ENCODE assay signal across 8 cellular contexts in the genomic region with DNA sequence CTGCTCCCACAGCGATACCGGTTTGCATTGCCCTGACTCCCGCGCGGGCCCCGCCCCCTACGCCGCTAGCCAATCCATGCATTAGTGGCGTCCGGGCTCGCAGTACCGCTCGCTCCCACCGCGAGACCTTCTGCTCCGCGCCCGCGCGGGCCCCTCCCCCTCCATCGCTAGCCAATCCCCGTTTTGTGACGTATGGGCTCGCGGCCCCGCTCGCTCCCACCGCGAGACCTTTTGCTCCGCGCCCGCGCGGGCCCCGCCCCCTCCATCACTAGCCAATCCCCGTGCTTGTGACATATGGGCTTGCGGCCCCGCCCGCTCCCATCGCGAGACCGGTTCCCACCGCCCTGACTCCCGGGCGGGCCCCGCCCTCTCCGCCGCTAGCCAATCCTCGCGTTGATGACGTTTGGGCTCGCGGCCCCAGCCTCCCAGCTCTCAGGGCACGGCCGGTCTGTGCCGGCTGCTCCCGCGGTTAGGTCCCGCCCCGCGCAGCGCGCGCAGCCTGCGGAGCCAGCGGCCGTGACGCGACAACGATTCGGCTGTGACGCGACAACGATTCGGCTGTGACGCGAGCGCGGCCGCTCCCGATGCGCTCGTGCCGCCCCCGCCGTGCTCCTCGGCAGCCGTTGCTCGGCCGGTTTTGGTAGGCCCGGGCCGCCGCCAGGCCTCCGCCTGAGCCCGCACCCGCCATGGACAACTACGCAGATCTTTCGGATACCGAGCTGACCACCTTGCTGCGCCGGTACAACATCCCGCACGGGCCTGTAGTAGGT. TPM values are rescaled to one million over a fixed set of nuclear protein-coding genes. Genes with fewer than 3 reads are reported as not detected.
A peak's percentile ranks its signal among the peaks of the same experiment; 100 is the strongest.
DNase-seq lines count a peak whose midpoint lies in the region; ATAC-seq, FAIRE-seq and TF ChIP-seq lines count a peak whose summit lies in the region.

EMD (plus strand) TSS at position 497 of the 770 bp plus-strand sequence; CDS start at position 687, 190 bp downstream.

- H3K9me3 Mint-ChIP-seq in activated CD8-positive, alpha-beta memory T cell treated with anti-CD3 and anti-CD28 coated beads, Interleukin-2, amount 10 ng/mL, durations not matched to agents 7 days and 5 days (ENCODE audit: low read depth): no peaks in the 10 kb centered on the region

- no peak for TF ChIP-seq RAD21 in H1 (IDR thresholded peaks at IDR 0.05 in 1 of 2, conservative IDR thresholded peaks at IDR 0.05 in 1 of 2; ENCODE audit: low read depth in 2 of 2, low read length in 2 of 2)

- peaks cover 4% of the 10 kb centered on the region; the same call in 1 of the 2 replicates for H3K23me2 ChIP-seq in H1 (ENCODE audit: low read depth, low read length)

- H4K5ac ChIP-seq in H1 (ENCODE audit: insufficient read length, low read depth, low read length) (peak within 1 kb of the TSS; percentile 52), mesendoderm (ENCODE audit: low read length) (no peak within 1 kb of the TSS)

- no peaks in the 10 kb centered on the region for H3K27me3 Mint-ChIP-seq in activated CD8-positive, alpha-beta memory T cell treated with anti-CD3 and anti-CD28 coated beads, Interleukin-2, amount 10 ng/mL, durations not matched to agents 7 days and 5 days

- H3K27me3 ChIP-seq in H1 (replicated peaks in 1 of 4; ENCODE audit: control insufficient read depth in 3 of 4, extremely low read depth in 1 of 4, insufficient read depth in 3 of 4, low read length in 3 of 4) (peaks cover 0 to 3% (median 0%) of the 10 kb centered on the region in 4 experiments; a peak in 2 of 7 replicates), mesendoderm (ENCODE audit: insufficient read depth, low read length, poor library complexity) (no peaks in the 10 kb centered on the region)

- WGBS in H1 (ENCODE audit: extremely low coverage in 1 of 2, insufficient coverage in 1 of 2, insufficient read length in 1 of 2, insufficient replicate concordance in 2 of 2, low coverage in 1 of 2, low lambda C conversion rate in 2 of 2, missing lambda C conversion rate in 1 of 2), 2 experiments: no CpG with 5 or more reads among the region's 103 CpGs
- no CpG with 5 or more reads among the region's 103 CpGs for WGBS in mesendoderm (ENCODE audit: extremely low coverage, insufficient coverage, low lambda C conversion rate)

- H2AK5ac ChIP-seq in H1 (ENCODE audit: low read depth, low read length) (no peak within 1 kb of the TSS), mesendoderm (ENCODE audit: low read length) (no peak within 1 kb of the TSS)

- peaks cover 9% of the 10 kb centered on the region for H3K36me3 Mint-ChIP-seq in activated CD8-positive, alpha-beta memory T cell treated with anti-CD3 and anti-CD28 coated beads, Interleukin-2, amount 10 ng/mL, durations not matched to agents 7 days and 5 days

- no peaks in the 10 kb centered on the region for H3K9me3 ChIP-seq in H1 (ENCODE audit: insufficient read depth in 2 of 2, low read depth in 1 of 2, low read length in 1 of 2)

- H3K4me3 Mint-ChIP-seq in activated CD8-positive, alpha-beta memory T cell treated with anti-CD3 and anti-CD28 coated beads, Interleukin-2, amount 10 ng/mL, durations not matched to agents 7 days and 5 days: peak within 1 kb of the TSS; percentile 78

- peaks cover 0 to 22% (median 10%) of the 10 kb centered on the region in 4 experiments; a peak in 6 of 7 replicates for H3K4me1 ChIP-seq in H1 (replicated peaks in 1 of 4; ENCODE audit: control insufficient read depth in 3 of 4, insufficient read depth in 4 of 4, low read length in 3 of 4)
- no peaks in the 10 kb centered on the region for H3K4me1 ChIP-seq in mesendoderm (ENCODE audit: control insufficient read depth, low read depth, low read length)

- peak within 1 kb of the TSS; percentile 75 to 97 (median 78) for H3K4me3 ChIP-seq in H1 (ENCODE audit: extremely low read depth in 1 of 4, insufficient read depth in 2 of 4, low read depth in 3 of 4, low read length in 4 of 4)
- H3K4me3 ChIP-seq in mesendoderm (ENCODE audit: low read length): peak within 1 kb of the TSS; percentile 71

- H3K56ac ChIP-seq in H1 (replicated peaks; ENCODE audit: insufficient read length, low read depth, low read length) (peak within 1 kb of the TSS; percentile 16), mesendoderm (ENCODE audit: low read length) (peak within 1 kb of the TSS; percentile 88)

- no peak for TF ChIP-seq CTCF in H1 (IDR thresholded peaks at IDR 0.05; ENCODE audit: control extremely low read depth in 1 of 3, insufficient read depth in 1 of 3, low read depth in 1 of 3, low read length in 3 of 3)

- TF ChIP-seq EP300 in H1 (IDR thresholded peaks at IDR 0.05; ENCODE audit: borderline replicate concordance in 1 of 2, low read depth in 2 of 2, low read length in 2 of 2): no peak

- H3K9ac ChIP-seq in H1 (replicated peaks in 1 of 4; ENCODE audit: extremely low read depth in 1 of 4, low read depth in 3 of 4, low read length in 3 of 4): peak within 1 kb of the TSS; percentile 84 to 92 (median 92)
- peak within 1 kb of the TSS; percentile 82 for H3K9ac ChIP-seq in mesendoderm (ENCODE audit: low read length)

- CTCF ChIA-PET in activated CD8-positive, alpha-beta memory T cell treated with anti-CD3 and anti-CD28 coated beads, Interleukin-2, amount 10 ng/mL, durations not matched to agents 7 days and 5 days (lab: Charles Lee): interaction anchor here (1.1 kb wide), 1 partner anchor 8 kb away, joined by 5 read pairs; no protein-coding TSS in a partner anchor
- CTCF ChIA-PET in H1 (lab: Charles Lee; ENCODE audit: partially characterized antibody): interaction anchor here (1.6 kb wide), 1 partner anchor 11 kb away, joined by 5 read pairs; no protein-coding TSS in a partner anchor

- peak within 1 kb of the TSS; percentile 85 for H3K27ac Mint-ChIP-seq in activated CD8-positive, alpha-beta memory T cell treated with anti-CD3 and anti-CD28 coated beads, Interleukin-2, amount 10 ng/mL, durations not matched to agents 7 days and 5 days

- no peak within 1 kb of the TSS for H2BK5ac ChIP-seq in H1 (ENCODE audit: low read depth, low read length)
- H2BK5ac ChIP-seq in mesendoderm (ENCODE audit: low read length): no peak within 1 kb of the TSS

- H3K4me2 ChIP-seq in H1 (ENCODE audit: insufficient read depth in 1 of 2, low read depth in 2 of 2, low read length in 2 of 2): peak within 1 kb of the TSS; percentile 79 to 98
- H3K4me2 ChIP-seq in mesendoderm (ENCODE audit: low read length): peak within 1 kb of the TSS; percentile 54

- no peak within 1 kb of the TSS for H3K4ac ChIP-seq in H1 (replicated peaks; ENCODE audit: insufficient read length, low read depth, low read length)
- H3K4ac ChIP-seq in mesendoderm (ENCODE audit: low read depth, low read length): peak within 1 kb of the TSS; percentile 92

- H2BK12ac ChIP-seq in H1 (ENCODE audit: low read depth, low read length): no peak within 1 kb of the TSS; the same call in 1 of the 2 replicates

- peak within 1 kb of the TSS; percentile 98 for H4K8ac ChIP-seq in H1 (ENCODE audit: extremely low read depth, insufficient read depth, low read length)
- no peak within 1 kb of the TSS for H4K8ac ChIP-seq in mesendoderm (ENCODE audit: low read depth, low read length)

- H2BK15ac ChIP-seq in H1 (ENCODE audit: low read length) (no peak within 1 kb of the TSS), mesendoderm (replicated peaks; ENCODE audit: low read depth) (no peak within 1 kb of the TSS)

- peaks cover 30% of the 10 kb centered on the region for H3K4me1 Mint-ChIP-seq in activated CD8-positive, alpha-beta memory T cell treated with anti-CD3 and anti-CD28 coated beads, Interleukin-2, amount 10 ng/mL, durations not matched to agents 7 days and 5 days

- H4K91ac ChIP-seq in H1 (replicated peaks; ENCODE audit: insufficient read length, low read length): no peak within 1 kb of the TSS

- H3K23ac ChIP-seq in H1 (ENCODE audit: insufficient read length) (no peak within 1 kb of the TSS), mesendoderm (ENCODE audit: low read length) (peak within 1 kb of the TSS; percentile 24)

- H2BK20ac ChIP-seq in H1 (ENCODE audit: low read length): no peak within 1 kb of the TSS

- peaks cover 0 to 2% of the 10 kb centered on the region in 2 experiments for H4K20me1 ChIP-seq in H1 (replicated peaks in 1 of 2; ENCODE audit: control insufficient read depth in 1 of 2, insufficient read depth in 2 of 2, low read length in 2 of 2)

- POLR2A ChIA-PET in H1 (lab: Charles Lee; ENCODE audit: partially characterized antibody): interaction anchor here (0.6 to 6.5 kb wide), 7 partner anchors 11 to 298 kb away, joined by 3 to 107 read pairs (median 4); partner anchors contain the start of genes DNASE1L1 and RPL10

- TF ChIP-seq POLR2A in H1 (IDR thresholded peaks at IDR 0.05; ENCODE audit: control extremely low read depth in 1 of 2, low read depth in 2 of 2, low read length in 2 of 2): peak in 1 of 2 experiments; percentile 40; a peak in 1 of 3 replicates

- H3K14ac ChIP-seq in H1 (ENCODE audit: insufficient read length): no peak within 1 kb of the TSS

- ATAC-seq in GM21360 (IDR thresholded peaks at IDR 0.05; ENCODE audit: unreplicated experiment): peak; percentile 78
- ATAC-seq in activated CD8-positive, alpha-beta memory T cell treated with anti-CD3 and anti-CD28 coated beads, Interleukin-2, amount 10 ng/mL, durations not matched to agents 7 days and 5 days: peak; percentile 86

- FAIRE-seq in HTR-8/SVneo (lab: Jason Lieb, UNC): peak; percentile 97
- peak; percentile 66 for FAIRE-seq in H1 (lab: Jason Lieb, UNC)

- H2AFZ ChIP-seq in H1 (ENCODE audit: low read length): no peak within 1 kb of the TSS

- H2BK120ac ChIP-seq in H1 (replicated peaks; ENCODE audit: low read depth, low read length): no peak within 1 kb of the TSS
- H2BK120ac ChIP-seq in mesendoderm (ENCODE audit: low read depth, low read length): no peak within 1 kb of the TSS

- peak within 1 kb of the TSS; percentile 96 for H3K27ac ChIP-seq in H1 (ENCODE audit: low read depth, low read length)
- H3K27ac ChIP-seq in mesendoderm (ENCODE audit: low read depth, low read length): peak within 1 kb of the TSS; percentile 94

- H3K36me3 ChIP-seq in H1 (ENCODE audit: control insufficient read depth in 2 of 4, insufficient read depth in 4 of 4, low read length in 3 of 4) (peaks cover 0 to 26% (median 0%) of the 10 kb centered on the region in 4 experiments; a peak in 2 of 8 replicates), mesendoderm (ENCODE audit: control insufficient read depth, insufficient read depth, low read length) (no peaks in the 10 kb centered on the region)

- no peak within 1 kb of the TSS; the same call in none of the 2 replicates for H3K18ac ChIP-seq in H1 (ENCODE audit: extremely low read depth, low read length)
- peak within 1 kb of the TSS; percentile 41 for H3K18ac ChIP-seq in mesendoderm (ENCODE audit: low read length)

- peaks cover 0 to 13% of the 10 kb centered on the region in 2 experiments; a peak in 2 of 4 replicates for H3K79me2 ChIP-seq in H1 (ENCODE audit: control insufficient read depth in 1 of 2, insufficient read depth in 2 of 2, low read length in 2 of 2)
- peaks cover 4% of the 10 kb centered on the region for H3K79me2 ChIP-seq in mesendoderm (ENCODE audit: control insufficient read depth, insufficient read depth, low read length)

- H3K79me1 ChIP-seq in H1 (ENCODE audit: low read depth, low read length) (no peaks in the 10 kb centered on the region), mesendoderm (ENCODE audit: low read length) (no peaks in the 10 kb centered on the region)

- peak; percentile 90 for DNase-seq in CMK (ENCODE audit: low read depth)
- DNase-seq in HTR-8/SVneo (ENCODE audit: insufficient read length, low spot score): peak; percentile 60
- DNase-seq in NOMO-1 treated with dmso at 0.1 percent for 144 hours (lab: John Stamatoyannopoulos, UW; ENCODE audit: unreplicated experiment): peak; percentile 98
- DNase-seq in activated CD8-positive, alpha-beta memory T cell treated with anti-CD3 and anti-CD28 coated beads, Interleukin-2, amount 10 ng/mL, durations not matched to agents 7 days and 5 days: peak; percentile 97
- peak; percentile 90 to 93 for DNase-seq in H1 (ENCODE audit: low read depth in 1 of 2, low spot score in 2 of 2)
- peak; percentile 98 for DNase-seq in mesendoderm
- DNase-seq in stimulated activated CD8-positive, alpha-beta memory T cell treated with anti-CD3 and anti-CD28 coated beads, Interleukin-15, amount 100 ng/mL, for 1 hour (ENCODE audit: low read depth): peak; percentile 84

RNA-seq across cellular contexts. Expression of gene EMD, which starts in this region (rescaled TPM):
- 10 to 100 TPM; 64.6 to 70.2 TPM for total RNA-seq in activated CD8-positive, alpha-beta memory T cell treated with anti-CD3 and anti-CD28 coated beads, Interleukin-2, amount 10 ng/mL, durations not matched to agents 7 days and 5 days
- 104 and 109 TPM in 2 replicates for total RNA-seq in H1 (2021; fragmentation: NEBNext Ultra II Directional; extraction: Animal tissue kit (Norgen Biotek cat#: 25700))
- polyA plus RNA-seq in H1 (2011; rRNA removed): 45.5 and 128 TPM in 2 replicates
- polyA plus RNA-seq in H1 (2011; cell fraction: cytosol; rRNA removed): 88.6 TPM
- polyA plus RNA-seq in H1 (2011; cell fraction: nucleus; rRNA removed): 218 TPM
- polyA plus RNA-seq in H1 (2012, experiment 1 of 2): 84.6 to 114 TPM (median 106 TPM) in 4 replicates
- 104 TPM for polyA plus RNA-seq in H1 (2012, experiment 2 of 2)
- polyA plus RNA-seq in H1 (2013, experiment 1 of 2): 71.7 TPM
- polyA plus RNA-seq in H1 (2013, experiment 2 of 2): 72.0 TPM
- 21.4 and 56.1 TPM in 2 replicates for polyA minus RNA-seq in H1 (2011; rRNA and poly(A)+ RNA removed)
- polyA minus RNA-seq in H1 (2011; cell fraction: cytosol; rRNA and poly(A)+ RNA removed): 62.9 TPM
- 71.8 TPM for polyA minus RNA-seq in H1 (2011; cell fraction: nucleus; rRNA and poly(A)+ RNA removed)
- polyA plus RNA-seq in mesendoderm (2013, experiment 1 of 2): 45.5 TPM
- 46.7 TPM for polyA plus RNA-seq in mesendoderm (2013, experiment 2 of 2)

Comparison
In these comparisons a context has a peak if more than half of its experiments do, and no peak if none do; other contexts are left out.
1. Peak in every context shown above with its lines: DNase-seq, ATAC-seq, H3K4me3 ChIP-seq and H3K27ac ChIP-seq.